In genomic region chr18:49855711-49856110, GRCh38 we compare ENCODE assay signal across 19 cellular contexts.
"Had no signal": no experiment of that assay in that cellular context is flagged by ENCODE, and none has a peak within 500 bp of the region (broad histone marks: within the 10 kb centered on the region; RNA-seq: fewer than 3 reads in every experiment).

No MANE protein-coding gene starts in this region.

- H3K9me3 ChIP-seq: esophagus muscularis mucosa, gastroesophageal sphincter, heart left ventricle, left lung, lower lobe of right lung had no signal

- H3K36me3 ChIP-seq: esophagus muscularis mucosa, gastroesophageal sphincter, heart left ventricle, left lung, lower lobe of right lung had no signal

- H3K4me1 ChIP-seq: gastroesophageal sphincter had no signal

- H3K27me3 ChIP-seq: dorsolateral prefrontal cortex, foreskin keratinocyte, hepatocyte, left lung had no signal

- H2AFZ ChIP-seq: hepatocyte had no signal

- DNase-seq: dermis blood vessel endothelial cell; effector CD4-positive, alpha-beta T cell; effector memory CD4-positive, alpha-beta T cell; foreskin keratinocyte; heart left ventricle; hypothalamus; immature natural killer cell; left cardiac atrium; left lung; left ventricle myocardium superior; lower lobe of right lung; mesendoderm; midbrain; naive thymus-derived CD4-positive, alpha-beta T cell had no signal

- H3K4me3 ChIP-seq: coronary artery, dorsolateral prefrontal cortex, esophagus muscularis mucosa, gastroesophageal sphincter, heart left ventricle, hepatocyte, left lung, lower lobe of right lung had no signal

- H3K4me2 ChIP-seq: hepatocyte had no signal

- ATAC-seq: foreskin keratinocyte; gastroesophageal sphincter; heart left ventricle; left cardiac atrium; left lung; left ventricle myocardium superior; lower lobe of right lung; naive thymus-derived CD4-positive, alpha-beta T cell had no signal

- H3K27ac ChIP-seq: coronary artery, dorsolateral prefrontal cortex, esophagus muscularis mucosa, foreskin keratinocyte, gastroesophageal sphincter, heart left ventricle, hepatocyte, left lung, lower lobe of right lung had no signal
